9 cellular contexts compared by ENCODE assay signal in genomic region chr9:94922098-94922607, GRCh38.
DNase-seq lines count a peak whose midpoint lies in the region; ATAC-seq and TF ChIP-seq lines count a peak whose summit lies in the region.
"Had no signal": no experiment of that assay in that cellular context is flagged by ENCODE, and none has a peak within 500 bp of the region (broad histone marks: within the 10 kb centered on the region; RNA-seq: fewer than 3 reads in every experiment).

No MANE protein-coding gene starts in this region.

- TF ChIP-seq EP300 in stomach (IDR thresholded peaks at IDR 0.05), result no peak

- H3K27ac ChIP-seq in angular gyrus (ENCODE audit: low read depth, low read length), result peak overlapping the region; percentile 64
- peak overlapping the region; percentile 70 to 88 (median 77) for H3K27ac ChIP-seq in stomach

- no peaks in the 10 kb centered on the region for H3K9me3 ChIP-seq in stomach

- no peak overlapping the region for H3K4me3 ChIP-seq in stomach

- H3K4me1 ChIP-seq in stomach, result peaks cover 26 to 55% (median 40%) of the 10 kb centered on the region in 4 donors

- ATAC-seq in GM18511 (IDR thresholded peaks at IDR 0.05; ENCODE audit: unreplicated experiment), result no peak
- ATAC-seq: stimulated activated naive B cell treated with anti-CD40 and anti-IgM and Interleukin-4, amounts not matched to agents 10 μg/mL and 1 μg/mL and 100 μg/mL, for 72 hours had no signal

- H3K36me3 ChIP-seq in stomach, result no peaks in the 10 kb centered on the region

- intact Hi-C loops in stomach (cut with DNase I; ENCODE audit: low total_unique reads), result no loop called here

- in situ Hi-C loops in KBM-7 (cut with MboI; ENCODE audit: low pct_unique_long_range_greater_than_20kb, low sequenced_read_pairs), result no loop called here

- TF ChIP-seq POLR2A in stomach (IDR thresholded peaks at IDR 0.05), result no peak

- 23 to 35% (median 25%) methylated on average over 10 of the region's 10 CpGs for WGBS in stomach, 5 donors

- DNase-seq in HT1080 (ENCODE audit: low read depth) (peak; percentile 89), iris pigment epithelial cell (ENCODE audit: low read depth) (peak; percentile 99), stomach (no peak), KBM-7 (no peak), NCI-H2107 (lab: John Stamatoyannopoulos, UW) (no peak)
- no peak for DNase-seq in effector CD8-positive, alpha-beta T cell (lab: John Stamatoyannopoulos, UW)
- DNase-seq: stimulated activated naive B cell treated with anti-CD40 and anti-IgM and Interleukin-4, amounts not matched to agents 10 μg/mL and 1 μg/mL and 100 μg/mL, for 72 hours had no signal

- no peaks in the 10 kb centered on the region for H3K27me3 ChIP-seq in stomach

- TF ChIP-seq CTCF in stomach (IDR thresholded peaks at IDR 0.05), result no peak

Comparison
In these comparisons a context has a peak if more than half of its experiments do, and no peak if none do; other contexts are left out.
1. DNase-seq: peak in HT1080 (single experiment) and iris pigment epithelial cell (single experiment); none in stomach (single experiment), effector CD8-positive, alpha-beta T cell (single experiment), KBM-7 (single experiment) and NCI-H2107 (single experiment).